7 cellular contexts compared by ENCODE assay signal in genomic region chr1:54763814-54764131, GRCh38. TPM values are rescaled to one million over a fixed set of nuclear protein-coding genes. Genes with fewer than 3 reads are reported as not detected.
A peak's percentile ranks its signal among the peaks of the same experiment; 100 is the strongest.
DNase-seq lines count a peak whose midpoint lies in the region; ATAC-seq and TF ChIP-seq lines count a peak whose summit lies in the region.

No MANE protein-coding gene starts in this region.

- H3K4me2 ChIP-seq in HCT116 (ENCODE audit: low read length) (peak overlapping the region; percentile 94), SU-DHL-6 (ENCODE audit: low read depth, low read length, poor library complexity, severe bottlenecking) (peak overlapping the region; percentile 86), skeletal muscle satellite cell (ENCODE audit: low read length) (peak overlapping the region; percentile 91)

- H3K9me2 ChIP-seq in HCT116 (ENCODE audit: insufficient read depth): no peaks in the 10 kb centered on the region
- H3K9me2 ChIP-seq in SU-DHL-6 (replicated peaks; ENCODE audit: insufficient read depth, low read length): no peaks in the 10 kb centered on the region

- H3K4me1 ChIP-seq in HCT116 (ENCODE audit: control insufficient read depth in 1 of 2, insufficient read depth in 2 of 2, low read length in 2 of 2) (peaks cover 5 to 18% of the 10 kb centered on the region in 2 experiments; a peak in 3 of 4 replicates), skeletal muscle satellite cell (ENCODE audit: control insufficient read depth, insufficient read depth, low read length) (peaks cover 8% of the 10 kb centered on the region)

- H3F3A ChIP-seq in SU-DHL-6 (ENCODE audit: insufficient read depth): no peaks in the 10 kb centered on the region

- peak overlapping the region; percentile 22 for H2AFZ ChIP-seq in HCT116 (ENCODE audit: low read depth, low read length, poor library complexity, severe bottlenecking)
- peak overlapping the region; percentile 78 for H2AFZ ChIP-seq in SU-DHL-6 (ENCODE audit: low read depth, low read length, severe bottlenecking)

- DNase-seq in HCT116 (ENCODE audit: low read depth, low spot score) (no peak), fibroblast of villous mesenchyme (ENCODE audit: low read depth) (no peak), NCI-H446 (lab: John Stamatoyannopoulos, UW) (no peak), NCI-H526 (lab: John Stamatoyannopoulos, UW) (no peak)

- CTCF ChIA-PET in HCT116 (lab: Charles Lee): no interaction called here

- H3K27me3 ChIP-seq in HCT116 (ENCODE audit: insufficient read depth, low read length): no peaks in the 10 kb centered on the region
- H3K27me3 ChIP-seq in SU-DHL-6 (ENCODE audit: low read length): no peaks in the 10 kb centered on the region
- H3K27me3 ChIP-seq in skeletal muscle satellite cell (ENCODE audit: control insufficient read depth, insufficient read depth, low read length): peaks cover 14% of the 10 kb centered on the region

- peak overlapping the region; percentile 97 to 98 for H3K4me3 ChIP-seq in HCT116 (replicated peaks in 1 of 2; ENCODE audit: low read depth in 1 of 2, low read length in 2 of 2)
- peak overlapping the region; percentile 95 for H3K4me3 ChIP-seq in SU-DHL-6 (ENCODE audit: insufficient read depth, low read length, poor library complexity, severe bottlenecking)
- peak overlapping the region; percentile 92 for H3K4me3 ChIP-seq in fibroblast of villous mesenchyme (ENCODE audit: low read depth, low read length)
- peak overlapping the region; percentile 91 for H3K4me3 ChIP-seq in skeletal muscle satellite cell (ENCODE audit: low read length)

- intact Hi-C loops in HCT116 (cut with micrococcal nuclease): loop anchor here (2.0 kb wide), 1 partner anchor 49 kb away; the partner anchor contains the start of gene TTC4

- peaks cover 20% of the 10 kb centered on the region for H3K79me2 ChIP-seq in HCT116 (ENCODE audit: insufficient read depth, low read length)
- peaks cover 11% of the 10 kb centered on the region; the same call in 1 of the 2 replicates for H3K79me2 ChIP-seq in SU-DHL-6 (ENCODE audit: insufficient read depth, low read length)

- POLR2A ChIA-PET in HCT116 (lab: Charles Lee): no interaction called here

- TF ChIP-seq CTCF in HCT116 (IDR thresholded peaks at IDR 0.05 in 2 of 3, conservative IDR thresholded peaks at IDR 0.05 in 1 of 3; ENCODE audit: borderline replicate concordance in 1 of 3, insufficient read depth in 1 of 3, low read depth in 2 of 3, low read length in 2 of 3) (no peak), SU-DHL-6 (IDR thresholded peaks at IDR 0.05; ENCODE audit: insufficient read depth, low read length, poor library complexity, severe bottlenecking) (no peak), fibroblast of villous mesenchyme (IDR thresholded peaks at IDR 0.05; ENCODE audit: insufficient read depth, low read depth, low read length) (no peak)

- no peak for TF ChIP-seq POLR2A in HCT116 (IDR thresholded peaks at IDR 0.05; ENCODE audit: borderline replicate concordance, extremely low read depth, insufficient read depth, insufficient read length)

- H3K9ac ChIP-seq in HCT116 (ENCODE audit: low read length): peak overlapping the region; percentile 93
- peak overlapping the region; percentile 87 for H3K9ac ChIP-seq in SU-DHL-6 (ENCODE audit: low read length)
- peak overlapping the region; percentile 95 for H3K9ac ChIP-seq in skeletal muscle satellite cell (ENCODE audit: low read depth, low read length)

- TF ChIP-seq RAD21 in HCT116 (IDR thresholded peaks at IDR 0.05; ENCODE audit: low read depth): no peak

- ATAC-seq in HCT116: no peak
- ATAC-seq in HG03045 (IDR thresholded peaks at IDR 0.05; ENCODE audit: unreplicated experiment): no peak

- no peaks in the 10 kb centered on the region for H3K36me3 ChIP-seq in HCT116 (ENCODE audit: control insufficient read depth in 1 of 2, insufficient read depth in 2 of 2, low read length in 2 of 2)
- no peaks in the 10 kb centered on the region for H3K36me3 ChIP-seq in SU-DHL-6 (ENCODE audit: low read length)
- no peaks in the 10 kb centered on the region for H3K36me3 ChIP-seq in skeletal muscle satellite cell (ENCODE audit: insufficient read depth, low read length)

- H3K27ac ChIP-seq in HCT116 (ENCODE audit: low read depth, low read length) (peak overlapping the region; percentile 52), SU-DHL-6 (ENCODE audit: low read depth, low read length) (no peak overlapping the region)

- TSS peak; percentile 86 for BruUV-seq in HCT116 (replicated peaks; lab: Mats Ljungman, UMichigan)

- H4K20me1 ChIP-seq in HCT116 (ENCODE audit: insufficient read depth): no peaks in the 10 kb centered on the region
- H4K20me1 ChIP-seq in SU-DHL-6 (ENCODE audit: low read depth, low read length): no peaks in the 10 kb centered on the region

- RAD21 ChIA-PET in HCT116 (lab: Charles Lee; ENCODE audit: low non-redundant PET in 1 of 2, low total read pairs in 2 of 2, uncharacterized antibody in 2 of 2, unreplicated experiment in 2 of 2): no interaction called here

- H3K9me3 ChIP-seq in HCT116 (ENCODE audit: control insufficient read depth in 1 of 2, insufficient read depth in 1 of 2, low read depth in 1 of 2, low read length in 2 of 2): no peaks in the 10 kb centered on the region
- no peaks in the 10 kb centered on the region for H3K9me3 ChIP-seq in SU-DHL-6 (ENCODE audit: insufficient read depth, low read length)
- no peaks in the 10 kb centered on the region for H3K9me3 ChIP-seq in skeletal muscle satellite cell (replicated peaks; ENCODE audit: low read length)

TF ChIP-seq in HCT116, 20 proteins besides CTCF, POLR2A, EP300 and RAD21 (continues in another document):
- no peak for TF ChIP-seq CEBPB (IDR thresholded peaks at IDR 0.05; ENCODE audit: low read depth)
- TF ChIP-seq SRF (IDR thresholded peaks at IDR 0.05; ENCODE audit: low read depth): no peak
- TF ChIP-seq, protein P1, sequence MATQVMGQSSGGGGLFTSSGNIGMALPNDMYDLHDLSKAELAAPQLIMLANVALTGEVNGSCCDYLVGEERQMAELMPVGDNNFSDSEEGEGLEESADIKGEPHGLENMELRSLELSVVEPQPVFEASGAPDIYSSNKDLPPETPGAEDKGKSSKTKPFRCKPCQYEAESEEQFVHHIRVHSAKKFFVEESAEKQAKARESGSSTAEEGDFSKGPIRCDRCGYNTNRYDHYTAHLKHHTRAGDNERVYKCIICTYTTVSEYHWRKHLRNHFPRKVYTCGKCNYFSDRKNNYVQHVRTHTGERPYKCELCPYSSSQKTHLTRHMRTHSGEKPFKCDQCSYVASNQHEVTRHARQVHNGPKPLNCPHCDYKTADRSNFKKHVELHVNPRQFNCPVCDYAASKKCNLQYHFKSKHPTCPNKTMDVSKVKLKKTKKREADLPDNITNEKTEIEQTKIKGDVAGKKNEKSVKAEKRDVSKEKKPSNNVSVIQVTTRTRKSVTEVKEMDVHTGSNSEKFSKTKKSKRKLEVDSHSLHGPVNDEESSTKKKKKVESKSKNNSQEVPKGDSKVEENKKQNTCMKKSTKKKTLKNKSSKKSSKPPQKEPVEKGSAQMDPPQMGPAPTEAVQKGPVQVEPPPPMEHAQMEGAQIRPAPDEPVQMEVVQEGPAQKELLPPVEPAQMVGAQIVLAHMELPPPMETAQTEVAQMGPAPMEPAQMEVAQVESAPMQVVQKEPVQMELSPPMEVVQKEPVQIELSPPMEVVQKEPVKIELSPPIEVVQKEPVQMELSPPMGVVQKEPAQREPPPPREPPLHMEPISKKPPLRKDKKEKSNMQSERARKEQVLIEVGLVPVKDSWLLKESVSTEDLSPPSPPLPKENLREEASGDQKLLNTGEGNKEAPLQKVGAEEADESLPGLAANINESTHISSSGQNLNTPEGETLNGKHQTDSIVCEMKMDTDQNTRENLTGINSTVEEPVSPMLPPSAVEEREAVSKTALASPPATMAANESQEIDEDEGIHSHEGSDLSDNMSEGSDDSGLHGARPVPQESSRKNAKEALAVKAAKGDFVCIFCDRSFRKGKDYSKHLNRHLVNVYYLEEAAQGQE (IDR thresholded peaks at IDR 0.05; ENCODE audit: low read depth): no peak
- no peak for TF ChIP-seq FOSL1 (IDR thresholded peaks at IDR 0.05; ENCODE audit: low read depth)
- TF ChIP-seq, protein P2, sequence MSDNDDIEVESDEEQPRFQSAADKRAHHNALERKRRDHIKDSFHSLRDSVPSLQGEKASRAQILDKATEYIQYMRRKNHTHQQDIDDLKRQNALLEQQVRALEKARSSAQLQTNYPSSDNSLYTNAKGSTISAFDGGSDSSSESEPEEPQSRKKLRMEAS (IDR thresholded peaks at IDR 0.05): no peak
- no peak for TF ChIP-seq ATF3 (IDR thresholded peaks at IDR 0.05)
- TF ChIP-seq SIN3A (IDR thresholded peaks at IDR 0.05; ENCODE audit: low read depth): no peak
- TF ChIP-seq ZNF274 (IDR thresholded peaks at IDR 0.05; ENCODE audit: low read depth, low read length): no peak
- TF ChIP-seq ZBTB33 (IDR thresholded peaks at IDR 0.05; ENCODE audit: extremely low read depth, insufficient replicate concordance, low read length): no peak
- no peak for TF ChIP-seq JUND (IDR thresholded peaks at IDR 0.05)

RNA-seq across cellular contexts. Expression of gene PARS2, which starts 0.6 kb away (rescaled TPM):
- 9.6 TPM for total RNA-seq in HCT116 (2021; ENCODE audit: unreplicated experiment)
- polyA plus RNA-seq in HCT116 (2012): 5.2 and 7.0 TPM in 2 replicates
- 4.5 and 5.6 TPM in 2 replicates for total RNA-seq in fibroblast of villous mesenchyme
- total RNA-seq in skeletal muscle satellite cell (2012; rRNA removed): 4.8 and 6.3 TPM in 2 replicates

RNA-seq across cellular contexts. Expression of gene TTC22, which starts 37.4 kb away (rescaled TPM):
- total RNA-seq in HCT116 (2021; ENCODE audit: unreplicated experiment): 1.8 TPM
- 1.1 and 1.3 TPM in 2 replicates for polyA plus RNA-seq in HCT116 (2012)
- total RNA-seq in fibroblast of villous mesenchyme: not detected in 2 replicates
- total RNA-seq in skeletal muscle satellite cell (2012; rRNA removed): not detected in 2 replicates

RNA-seq across cellular contexts. Expression of gene TTC4, which starts 48.1 kb away (rescaled TPM):
- total RNA-seq in HCT116 (2021; ENCODE audit: unreplicated experiment): 26.3 TPM
- polyA plus RNA-seq in HCT116 (2012): 16.9 and 18.7 TPM in 2 replicates
- 19.3 and 22.9 TPM in 2 replicates for total RNA-seq in fibroblast of villous mesenchyme
- total RNA-seq in skeletal muscle satellite cell (2012; rRNA removed): 30.8 and 37.5 TPM in 2 replicates
